In the genomic region with DNA sequence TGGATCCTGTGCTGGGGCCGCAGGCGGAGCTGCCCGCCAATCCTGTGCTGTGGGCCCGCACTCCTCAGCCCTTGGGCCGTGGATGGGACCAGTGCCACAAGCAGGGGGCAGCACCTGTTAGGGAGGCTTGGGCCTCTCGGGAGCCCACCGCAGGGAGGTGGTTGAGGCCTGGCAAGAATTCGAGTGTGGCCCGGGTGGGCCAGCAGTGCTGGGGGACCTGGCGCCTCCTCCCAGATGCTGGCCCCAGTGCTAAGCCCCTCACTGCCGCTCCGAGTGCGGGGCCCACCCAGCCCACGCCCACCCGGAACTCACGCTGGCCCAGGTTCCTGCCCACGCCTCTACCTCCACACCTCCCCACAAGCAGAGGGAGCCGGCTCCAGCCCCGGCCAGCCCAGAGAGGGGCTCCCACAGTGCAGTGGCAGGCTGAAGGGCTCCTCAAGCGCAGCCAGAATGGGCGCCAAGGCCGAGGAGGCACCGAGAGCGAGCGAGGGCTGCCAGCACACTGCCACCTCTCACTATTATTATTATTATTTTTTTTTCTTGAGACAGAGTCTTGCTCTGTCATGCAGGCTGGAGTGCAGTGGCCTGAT, we compare ENCODE assay signal across 21 cellular contexts.
"Had no signal": no experiment of that assay in that cellular context is flagged by ENCODE, and none has a peak within 500 bp of the region (broad histone marks: within the 10 kb centered on the region; RNA-seq: fewer than 3 reads in every experiment).

No MANE protein-coding gene starts in this region.

- H3K4me3 ChIP-seq: left ventricle myocardium inferior, lung, neural progenitor cell, ovary, right atrium auricular region, skin epidermis, suprapubic skin, thoracic aorta, tibial artery, upper lobe of right lung, uterus had no signal

- H3K4me3 Mint-ChIP-seq: naive thymus-derived CD8-positive, alpha-beta T cell; nephron progenitor cell; neural progenitor cell; stimulated activated effector memory CD8-positive, alpha-beta T cell treated with anti-CD3 and anti-CD28 coated beads, Interleukin-12 subunit alpha, Interleukin-12 subunit beta, amount 100 ng/mL, for 72 hours; stimulated activated naive CD8-positive, alpha-beta T cell treated with anti-CD3 and anti-CD28 coated beads, Interleukin-15, Interleukin-2, amounts not matched to agents 100 ng/mL and 50 ng/mL, for 24 hours had no signal

- H3K36me3 ChIP-seq: left ventricle myocardium inferior, neural progenitor cell, ovary, right atrium auricular region, suprapubic skin, thoracic aorta, tibial artery, upper lobe of right lung, uterus had no signal

- H3K27ac ChIP-seq: left ventricle myocardium inferior, neural progenitor cell, ovary, right atrium auricular region, skin epidermis, suprapubic skin, thoracic aorta, tibial artery, upper lobe of right lung, uterus had no signal

- FAIRE-seq: keratinocyte had no signal

- H3K36me3 Mint-ChIP-seq: naive thymus-derived CD8-positive, alpha-beta T cell; stimulated activated effector memory CD8-positive, alpha-beta T cell treated with anti-CD3 and anti-CD28 coated beads, Interleukin-12 subunit alpha, Interleukin-12 subunit beta, amount 100 ng/mL, for 72 hours had no signal

- H3K9me3 ChIP-seq: ovary, right atrium auricular region, suprapubic skin, thoracic aorta, tibial artery, upper lobe of right lung had no signal

- H3K4me1 ChIP-seq: left ventricle myocardium inferior, neural progenitor cell, right atrium auricular region, suprapubic skin, tibial artery, upper lobe of right lung, uterus had no signal

- H3K9ac ChIP-seq: neural progenitor cell had no signal

- DNase-seq: hippocampal formation; left ventricle myocardium inferior; naive thymus-derived CD8-positive, alpha-beta T cell; nephron progenitor cell; ovary; stimulated activated CD4-positive, alpha-beta T cell treated with anti-CD3 and anti-CD28 coated beads, Interleukin-4, amount 100 ng/mL, for 24 hours; stimulated activated naive CD4-positive, alpha-beta T cell; tibial artery; trophoblast cell; upper lobe of right lung; uterus had no signal

- H3K9me3 Mint-ChIP-seq: naive thymus-derived CD8-positive, alpha-beta T cell; stimulated activated effector memory CD8-positive, alpha-beta T cell treated with anti-CD3 and anti-CD28 coated beads, Interleukin-12 subunit alpha, Interleukin-12 subunit beta, amount 100 ng/mL, for 72 hours had no signal

- H3K27me3 ChIP-seq: neural progenitor cell, ovary, right atrium auricular region, suprapubic skin, tibial artery, upper lobe of right lung, uterus had no signal

- H3K27ac Mint-ChIP-seq: nephron progenitor cell; neural progenitor cell; progenitor cell of endocrine pancreas; stimulated activated effector memory CD8-positive, alpha-beta T cell treated with anti-CD3 and anti-CD28 coated beads, Interleukin-12 subunit alpha, Interleukin-12 subunit beta, amount 100 ng/mL, for 72 hours; stimulated activated naive CD8-positive, alpha-beta T cell treated with anti-CD3 and anti-CD28 coated beads, Interleukin-15, Interleukin-2, amounts not matched to agents 100 ng/mL and 50 ng/mL, for 24 hours had no signal

- H3K27me3 Mint-ChIP-seq: naive thymus-derived CD8-positive, alpha-beta T cell; progenitor cell of endocrine pancreas; stimulated activated naive CD8-positive, alpha-beta T cell treated with anti-CD3 and anti-CD28 coated beads, Interleukin-15, Interleukin-2, amounts not matched to agents 100 ng/mL and 50 ng/mL, for 24 hours had no signal

- H3K4me1 Mint-ChIP-seq: nephron progenitor cell; neural progenitor cell; stimulated activated effector memory CD8-positive, alpha-beta T cell treated with anti-CD3 and anti-CD28 coated beads, Interleukin-12 subunit alpha, Interleukin-12 subunit beta, amount 100 ng/mL, for 72 hours had no signal
